In the genomic region with DNA sequence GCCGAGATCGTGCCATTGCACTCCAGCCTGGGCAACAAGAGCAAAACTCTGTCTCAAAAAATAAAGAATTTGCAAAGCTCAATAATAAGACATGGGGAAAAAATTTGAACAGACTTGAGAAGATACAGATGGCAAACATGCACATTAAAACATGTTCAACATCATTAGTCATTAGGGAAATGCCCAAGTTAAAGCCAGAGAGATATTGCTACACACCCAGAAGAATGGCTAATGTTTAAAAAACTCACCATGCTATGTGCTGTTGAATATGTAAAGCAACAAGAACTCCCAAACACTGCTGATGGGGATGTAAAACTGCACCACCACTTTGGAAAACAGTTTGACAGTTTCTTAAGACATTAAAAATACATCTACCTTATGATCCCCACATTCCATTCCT, we compare ENCODE assay signal across 14 cellular contexts. TPM values are rescaled to one million over a fixed set of nuclear protein-coding genes. Genes with fewer than 3 reads are reported as not detected.
DNase-seq lines count a peak whose midpoint lies in the region; ATAC-seq and TF ChIP-seq lines count a peak whose summit lies in the region.
"Had no signal": no experiment of that assay in that cellular context is flagged by ENCODE, and none has a peak within 500 bp of the region (broad histone marks: within the 10 kb centered on the region; RNA-seq: fewer than 3 reads in every experiment).

No MANE protein-coding gene starts in this region.

- H3K27me3 Mint-ChIP-seq in memory B cell (no peaks in the 10 kb centered on the region), GM23338 (ENCODE audit: insufficient read depth, low read depth, poor library complexity) (peaks cover 2% of the 10 kb centered on the region)

- H3K79me2 ChIP-seq in GM23338 (replicated peaks; ENCODE audit: insufficient read depth), result no peaks in the 10 kb centered on the region

- H3K4me3 ChIP-seq in epithelial cell of esophagus (ENCODE audit: low read length) (no peak overlapping the region), GM23338 (no peak overlapping the region)
- H3K4me3 ChIP-seq: BLaER1, HAP-1, tibial artery had no signal

- H3K4me3 Mint-ChIP-seq in memory B cell (no peak overlapping the region), GM23338 (no peak overlapping the region)
- H3K4me3 Mint-ChIP-seq: activated CD8-positive, alpha-beta T cell treated with anti-CD3 and anti-CD28 coated beads, Interleukin-2, amount 10 ng/mL, durations not matched to agents 7 days and 5 days had no signal

- ATAC-seq in memory B cell (ENCODE audit: low read depth) (no peak), GM21717 (IDR thresholded peaks at IDR 0.05; ENCODE audit: unreplicated experiment) (no peak), GM23338 (no peak), GM21786 (IDR thresholded peaks at IDR 0.05; ENCODE audit: unreplicated experiment) (no peak)
- ATAC-seq: activated CD8-positive, alpha-beta T cell treated with anti-CD3 and anti-CD28 coated beads, Interleukin-2, amount 10 ng/mL, durations not matched to agents 7 days and 5 days had no signal

- no peaks in the 10 kb centered on the region for H3K9me3 Mint-ChIP-seq in memory B cell
- H3K9me3 Mint-ChIP-seq in GM23338, result no peaks in the 10 kb centered on the region

- H3F3A ChIP-seq in GM23338 (replicated peaks; ENCODE audit: low read depth), result peaks cover 18% of the 10 kb centered on the region; the same call in 1 of the 2 replicates

- no peak overlapping the region for H3K27ac ChIP-seq in GM23338 (ENCODE audit: low read depth)
- H3K27ac ChIP-seq: BLaER1, tibial artery had no signal

- no peaks in the 10 kb centered on the region for H3K27me3 ChIP-seq in GM23338 (ENCODE audit: insufficient read depth)
- H3K27me3 ChIP-seq: BLaER1, tibial artery had no signal

- no peak for TF ChIP-seq CTCF in epithelial cell of esophagus (IDR thresholded peaks at IDR 0.05; ENCODE audit: insufficient read depth, low read depth, low read length, missing control alignments)
- TF ChIP-seq CTCF in GM23338 (conservative IDR thresholded peaks at IDR 0.05; ENCODE audit: low read depth in 2 of 2), result no peak

- H4K20me1 ChIP-seq in GM23338 (replicated peaks; ENCODE audit: insufficient read depth), result peaks cover 15% of the 10 kb centered on the region

- H3K4me1 Mint-ChIP-seq in memory B cell (peaks cover 3% of the 10 kb centered on the region), GM23338 (no peaks in the 10 kb centered on the region; the same call in 2 of the 3 replicates)

- H3K27ac Mint-ChIP-seq in memory B cell, result peak overlapping the region; percentile 31
- H3K27ac Mint-ChIP-seq in GM23338, result no peak overlapping the region

- H3K9me2 ChIP-seq in GM23338 (ENCODE audit: insufficient read depth), result no peaks in the 10 kb centered on the region

- peaks cover 8% of the 10 kb centered on the region for H3K36me3 Mint-ChIP-seq in memory B cell
- peaks cover 5% of the 10 kb centered on the region; the same call in 2 of the 3 replicates for H3K36me3 Mint-ChIP-seq in GM23338 (ENCODE audit: low read depth)

- H3K36me3 ChIP-seq in GM23338 (ENCODE audit: insufficient read depth), result no peaks in the 10 kb centered on the region

- H3K4me1 ChIP-seq in GM23338 (ENCODE audit: insufficient read depth), result no peaks in the 10 kb centered on the region
- H3K4me1 ChIP-seq: BLaER1 had no signal

- H2AFZ ChIP-seq in GM23338, result no peak overlapping the region

- H3K4me2 ChIP-seq in GM23338, result no peak overlapping the region
- H3K4me2 ChIP-seq: BLaER1 had no signal

- DNase-seq in AG08396 (ENCODE audit: low spot score) (peak; percentile 73), HS-5 (ENCODE audit: low read depth) (peak; percentile 78), epithelial cell of esophagus (ENCODE audit: low read depth) (peak; percentile 92), memory B cell (ENCODE audit: low spot score in 2 of 2) (no peak), NCI-H1436 (lab: John Stamatoyannopoulos, UW) (no peak), GM23338 (ENCODE audit: low spot score) (no peak)
- DNase-seq: activated CD8-positive, alpha-beta T cell treated with anti-CD3 and anti-CD28 coated beads, Interleukin-2, amount 10 ng/mL, durations not matched to agents 7 days and 5 days; activated effector memory CD4-positive, alpha-beta T cell treated with Interleukin-2 at 50 U/mL for 16 hours; erythroblast; tibial artery had no signal

TF ChIP-seq in GM23338, 12 proteins besides CTCF, POLR2A, EP300 and RAD21 (continues in another document):
- TF ChIP-seq EZH2 (IDR thresholded peaks at IDR 0.05; ENCODE audit: low read depth, unreplicated experiment) (no peak), JUNB (IDR thresholded peaks at IDR 0.05; ENCODE audit: unreplicated experiment) (no peak), ZNF114 (CRISPR knock-in tag; IDR thresholded peaks at IDR 0.05) (no peak), CREB1 (CRISPR knock-in tag; IDR thresholded peaks at IDR 0.05; ENCODE audit: low read depth) (no peak), NANOG (IDR thresholded peaks at IDR 0.05; ENCODE audit: borderline replicate concordance) (no peak)
- TF ChIP-seq, protein P1, sequence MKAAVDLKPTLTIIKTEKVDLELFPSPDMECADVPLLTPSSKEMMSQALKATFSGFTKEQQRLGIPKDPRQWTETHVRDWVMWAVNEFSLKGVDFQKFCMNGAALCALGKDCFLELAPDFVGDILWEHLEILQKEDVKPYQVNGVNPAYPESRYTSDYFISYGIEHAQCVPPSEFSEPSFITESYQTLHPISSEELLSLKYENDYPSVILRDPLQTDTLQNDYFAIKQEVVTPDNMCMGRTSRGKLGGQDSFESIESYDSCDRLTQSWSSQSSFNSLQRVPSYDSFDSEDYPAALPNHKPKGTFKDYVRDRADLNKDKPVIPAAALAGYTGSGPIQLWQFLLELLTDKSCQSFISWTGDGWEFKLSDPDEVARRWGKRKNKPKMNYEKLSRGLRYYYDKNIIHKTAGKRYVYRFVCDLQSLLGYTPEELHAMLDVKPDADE (IDR thresholded peaks at IDR 0.05), result no peak
- TF ChIP-seq, protein P2, sequence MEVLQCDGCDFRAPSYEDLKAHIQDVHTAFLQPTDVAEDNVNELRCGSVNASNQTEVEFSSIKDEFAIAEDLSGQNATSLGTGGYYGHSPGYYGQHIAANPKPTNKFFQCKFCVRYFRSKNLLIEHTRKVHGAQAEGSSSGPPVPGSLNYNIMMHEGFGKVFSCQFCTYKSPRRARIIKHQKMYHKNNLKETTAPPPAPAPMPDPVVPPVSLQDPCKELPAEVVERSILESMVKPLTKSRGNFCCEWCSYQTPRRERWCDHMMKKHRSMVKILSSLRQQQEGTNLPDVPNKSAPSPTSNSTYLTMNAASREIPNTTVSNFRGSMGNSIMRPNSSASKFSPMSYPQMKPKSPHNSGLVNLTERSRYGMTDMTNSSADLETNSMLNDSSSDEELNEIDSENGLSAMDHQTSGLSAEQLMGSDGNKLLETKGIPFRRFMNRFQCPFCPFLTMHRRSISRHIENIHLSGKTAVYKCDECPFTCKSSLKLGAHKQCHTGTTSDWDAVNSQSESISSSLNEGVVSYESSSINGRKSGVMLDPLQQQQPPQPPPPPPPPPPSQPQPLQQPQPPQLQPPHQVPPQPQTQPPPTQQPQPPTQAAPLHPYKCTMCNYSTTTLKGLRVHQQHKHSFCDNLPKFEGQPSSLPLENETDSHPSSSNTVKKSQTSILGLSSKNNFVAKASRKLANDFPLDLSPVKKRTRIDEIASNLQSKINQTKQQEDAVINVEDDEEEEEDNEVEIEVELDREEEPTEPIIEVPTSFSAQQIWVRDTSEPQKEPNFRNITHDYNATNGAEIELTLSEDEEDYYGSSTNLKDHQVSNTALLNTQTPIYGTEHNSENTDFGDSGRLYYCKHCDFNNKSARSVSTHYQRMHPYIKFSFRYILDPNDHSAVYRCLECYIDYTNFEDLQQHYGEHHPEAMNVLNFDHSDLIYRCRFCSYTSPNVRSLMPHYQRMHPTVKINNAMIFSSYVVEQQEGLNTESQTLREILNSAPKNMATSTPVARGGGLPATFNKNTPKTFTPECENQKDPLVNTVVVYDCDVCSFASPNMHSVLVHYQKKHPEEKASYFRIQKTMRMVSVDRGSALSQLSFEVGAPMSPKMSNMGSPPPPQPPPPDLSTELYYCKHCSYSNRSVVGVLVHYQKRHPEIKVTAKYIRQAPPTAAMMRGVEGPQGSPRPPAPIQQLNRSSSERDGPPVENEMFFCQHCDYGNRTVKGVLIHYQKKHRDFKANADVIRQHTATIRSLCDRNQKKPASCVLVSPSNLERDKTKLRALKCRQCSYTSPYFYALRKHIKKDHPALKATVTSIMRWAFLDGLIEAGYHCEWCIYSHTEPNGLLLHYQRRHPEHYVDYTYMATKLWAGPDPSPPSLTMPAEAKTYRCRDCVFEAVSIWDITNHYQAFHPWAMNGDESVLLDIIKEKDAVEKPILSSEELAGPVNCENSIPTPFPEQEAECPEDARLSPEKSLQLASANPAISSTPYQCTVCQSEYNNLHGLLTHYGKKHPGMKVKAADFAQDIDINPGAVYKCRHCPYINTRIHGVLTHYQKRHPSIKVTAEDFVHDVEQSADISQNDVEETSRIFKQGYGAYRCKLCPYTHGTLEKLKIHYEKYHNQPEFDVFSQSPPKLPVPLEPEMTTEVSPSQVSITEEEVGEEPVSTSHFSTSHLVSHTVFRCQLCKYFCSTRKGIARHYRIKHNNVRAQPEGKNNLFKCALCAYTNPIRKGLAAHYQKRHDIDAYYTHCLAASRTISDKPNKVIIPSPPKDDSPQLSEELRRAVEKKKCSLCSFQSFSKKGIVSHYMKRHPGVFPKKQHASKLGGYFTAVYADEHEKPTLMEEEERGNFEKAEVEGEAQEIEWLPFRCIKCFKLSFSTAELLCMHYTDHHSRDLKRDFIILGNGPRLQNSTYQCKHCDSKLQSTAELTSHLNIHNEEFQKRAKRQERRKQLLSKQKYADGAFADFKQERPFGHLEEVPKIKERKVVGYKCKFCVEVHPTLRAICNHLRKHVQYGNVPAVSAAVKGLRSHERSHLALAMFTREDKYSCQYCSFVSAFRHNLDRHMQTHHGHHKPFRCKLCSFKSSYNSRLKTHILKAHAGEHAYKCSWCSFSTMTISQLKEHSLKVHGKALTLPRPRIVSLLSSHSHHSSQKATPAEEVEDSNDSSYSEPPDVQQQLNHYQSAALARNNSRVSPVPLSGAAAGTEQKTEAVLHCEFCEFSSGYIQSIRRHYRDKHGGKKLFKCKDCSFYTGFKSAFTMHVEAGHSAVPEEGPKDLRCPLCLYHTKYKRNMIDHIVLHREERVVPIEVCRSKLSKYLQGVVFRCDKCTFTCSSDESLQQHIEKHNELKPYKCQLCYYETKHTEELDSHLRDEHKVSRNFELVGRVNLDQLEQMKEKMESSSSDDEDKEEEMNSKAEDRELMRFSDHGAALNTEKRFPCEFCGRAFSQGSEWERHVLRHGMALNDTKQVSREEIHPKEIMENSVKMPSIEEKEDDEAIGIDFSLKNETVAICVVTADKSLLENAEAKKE (CRISPR knock-in tag; IDR thresholded peaks at IDR 0.05), result no peak

RNA-seq across cellular contexts. Expression of a gene that starts 12.6 kb away (rescaled TPM):
- total RNA-seq in GM23338 (2014; rRNA removed; shearing (Covaris generic)), result 12.8 and 22.1 TPM in 2 replicates
- 17.6 and 21.4 TPM in 2 replicates for polyA plus RNA-seq in GM23338 (2016; fragmentation: Nextera tagmentation; extraction: Ambion mirVana)

RNA-seq across cellular contexts. Expression of a gene that starts 22.7 kb away (rescaled TPM):
- total RNA-seq in GM23338 (2014; rRNA removed; shearing (Covaris generic)), result 4.5 and 7.4 TPM in 2 replicates
- polyA plus RNA-seq in GM23338 (2016; fragmentation: Nextera tagmentation; extraction: Ambion mirVana), result 6.4 and 6.6 TPM in 2 replicates

RNA-seq across cellular contexts. Expression of a gene that starts 24.5 kb away (rescaled TPM):
- total RNA-seq in GM23338 (2014; rRNA removed; shearing (Covaris generic)), result 289 and 314 TPM in 2 replicates
- polyA plus RNA-seq in GM23338 (2016; fragmentation: Nextera tagmentation; extraction: Ambion mirVana), result 340 and 375 TPM in 2 replicates

RNA-seq across cellular contexts. Expression of a gene that starts 25.3 kb away (rescaled TPM):
- 91.1 and 106 TPM in 2 replicates for total RNA-seq in GM23338 (2014; rRNA removed; shearing (Covaris generic))
- polyA plus RNA-seq in GM23338 (2016; fragmentation: Nextera tagmentation; extraction: Ambion mirVana), result 39.0 and 47.9 TPM in 2 replicates

Comparison
In these comparisons a context has a peak if more than half of its experiments do, and no peak if none do; other contexts are left out.
1. DNase-seq: peak in AG08396 (single experiment), HS-5 (single experiment) and epithelial cell of esophagus (single experiment); none in memory B cell (0 of 2), NCI-H1436 (single experiment) and GM23338 (single experiment).